22 cellular contexts compared by ENCODE assay signal in the genomic region with DNA sequence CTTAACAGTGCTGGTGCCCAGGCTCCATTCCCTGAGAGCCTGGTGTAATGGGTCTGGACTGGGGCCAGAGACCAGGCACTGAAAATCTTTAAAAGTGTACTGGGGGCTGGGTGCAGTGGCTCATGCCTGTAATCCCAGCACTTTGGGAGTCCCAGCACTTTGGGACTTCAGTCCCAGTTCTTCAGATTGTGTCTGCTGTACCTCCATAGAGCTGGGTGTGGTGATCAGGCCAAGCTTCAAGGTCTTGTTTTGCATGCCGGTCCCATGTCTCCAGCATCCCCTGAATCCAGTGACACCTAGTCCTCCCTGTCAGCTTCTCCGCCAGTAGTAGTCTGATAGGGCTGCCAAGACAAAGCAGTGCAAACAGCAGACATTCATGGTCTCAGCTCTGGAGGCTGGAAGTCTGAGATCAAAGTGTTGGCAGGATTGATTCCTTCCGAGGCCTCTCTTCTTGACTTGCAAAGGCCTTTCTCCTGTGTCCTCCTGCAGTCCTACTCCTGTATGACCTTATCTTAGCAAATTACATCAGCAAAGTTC.
"Had no signal": no experiment of that assay in that cellular context is flagged by ENCODE, and none has a peak within 500 bp of the region (broad histone marks: within the 10 kb centered on the region; RNA-seq: fewer than 3 reads in every experiment).

No MANE protein-coding gene starts in this region.

- DNase-seq: erythroblast; foreskin keratinocyte; immature natural killer cell; left lung; lower lobe of right lung; naive thymus-derived CD4-positive, alpha-beta T cell; nephron progenitor cell; psoas muscle; retina; spleen; stimulated activated CD4-positive, alpha-beta T cell treated with anti-CD3 and anti-CD28 coated beads, Interleukin-15, amount 100 ng/mL, for 24 hours; stimulated activated CD4-positive, alpha-beta T cell treated with anti-CD3 and anti-CD28 coated beads, Interleukin-1b, Interleukin-23, amount 100 ng/mL, for 48 hours; stimulated activated CD4-positive, alpha-beta T cell treated with anti-CD3 and anti-CD28 coated beads, Interleukin-4, amount 100 ng/mL, for 4 hours; stimulated activated naive B cell treated with anti-CD40 and anti-IgM and Interleukin-4, amounts not matched to agents 10 μg/mL and 1 μg/mL and 100 μg/mL, for 72 hours; stimulated activated naive CD8-positive, alpha-beta T cell treated with anti-CD3 and anti-CD28 coated beads, Interleukin-15, amount 100 ng/mL, for 72 hours; testis; transverse colon had no signal

- H3K9me3 ChIP-seq: left lung, lower lobe of right lung, neutrophil, psoas muscle, spleen, testis, transverse colon had no signal

- H3K9me3 Mint-ChIP-seq: dendritic cell treated with granulocyte-macrophage colony-stimulating factor and Interleukin-4, amounts not matched to agents 40 ng/mL and 50 ng/mL, for 4 days; immature natural killer cell; naive thymus-derived CD4-positive, alpha-beta T cell; stimulated activated naive B cell treated with anti-CD40 and anti-IgM and Interleukin-4, amounts not matched to agents 10 μg/mL and 1 μg/mL and 100 μg/mL, for 72 hours; stimulated activated naive CD8-positive, alpha-beta T cell treated with anti-CD3 and anti-CD28 coated beads, Interleukin-15, amount 100 ng/mL, for 72 hours had no signal

- H3K4me3 Mint-ChIP-seq: dendritic cell treated with granulocyte-macrophage colony-stimulating factor and Interleukin-4, amounts not matched to agents 40 ng/mL and 50 ng/mL, for 4 days; immature natural killer cell; naive thymus-derived CD4-positive, alpha-beta T cell; nephron progenitor cell; stimulated activated naive B cell treated with anti-CD40 and anti-IgM and Interleukin-4, amounts not matched to agents 10 μg/mL and 1 μg/mL and 100 μg/mL, for 72 hours; stimulated activated naive CD8-positive, alpha-beta T cell treated with anti-CD3 and anti-CD28 coated beads, Interleukin-15, amount 100 ng/mL, for 72 hours had no signal

- H3K4me1 ChIP-seq: foreskin keratinocyte, left lung, lower lobe of right lung, psoas muscle, testis, transverse colon had no signal

- H3K27ac Mint-ChIP-seq: dendritic cell treated with granulocyte-macrophage colony-stimulating factor and Interleukin-4, amounts not matched to agents 40 ng/mL and 50 ng/mL, for 4 days; immature natural killer cell; naive thymus-derived CD4-positive, alpha-beta T cell; nephron progenitor cell; stimulated activated naive B cell treated with anti-CD40 and anti-IgM and Interleukin-4, amounts not matched to agents 10 μg/mL and 1 μg/mL and 100 μg/mL, for 72 hours; stimulated activated naive CD8-positive, alpha-beta T cell treated with anti-CD3 and anti-CD28 coated beads, Interleukin-15, amount 100 ng/mL, for 72 hours had no signal

- H3K36me3 Mint-ChIP-seq: immature natural killer cell; naive thymus-derived CD4-positive, alpha-beta T cell; stimulated activated naive B cell treated with anti-CD40 and anti-IgM and Interleukin-4, amounts not matched to agents 10 μg/mL and 1 μg/mL and 100 μg/mL, for 72 hours had no signal

- H3K36me3 ChIP-seq: left lung, lower lobe of right lung, neutrophil, spleen, transverse colon had no signal

- H3K27me3 ChIP-seq: neutrophil, testis, transverse colon had no signal

- H3K27me3 Mint-ChIP-seq: stimulated activated naive B cell treated with anti-CD40 and anti-IgM and Interleukin-4, amounts not matched to agents 10 μg/mL and 1 μg/mL and 100 μg/mL, for 72 hours; stimulated activated naive CD8-positive, alpha-beta T cell treated with anti-CD3 and anti-CD28 coated beads, Interleukin-15, amount 100 ng/mL, for 72 hours had no signal

- FAIRE-seq: endothelial cell of umbilical vein, keratinocyte had no signal

- H3K4me1 Mint-ChIP-seq: nephron progenitor cell had no signal

- H3K27ac ChIP-seq: foreskin keratinocyte, left lung, lower lobe of right lung, neutrophil, psoas muscle, spleen, testis, transverse colon had no signal

- H3K4me3 ChIP-seq: left lung, lower lobe of right lung, psoas muscle, spleen, testis, transverse colon had no signal

- ATAC-seq: foreskin keratinocyte; left lung; lower lobe of right lung; naive thymus-derived CD4-positive, alpha-beta T cell; psoas muscle; sciatic nerve; stimulated activated naive B cell treated with anti-CD40 and anti-IgM and Interleukin-4, amounts not matched to agents 10 μg/mL and 1 μg/mL and 100 μg/mL, for 72 hours; stimulated activated naive CD8-positive, alpha-beta T cell treated with anti-CD3 and anti-CD28 coated beads, Interleukin-15, amount 100 ng/mL, for 72 hours had no signal
